22 cellular contexts compared by ENCODE assay signal in the genomic region with DNA sequence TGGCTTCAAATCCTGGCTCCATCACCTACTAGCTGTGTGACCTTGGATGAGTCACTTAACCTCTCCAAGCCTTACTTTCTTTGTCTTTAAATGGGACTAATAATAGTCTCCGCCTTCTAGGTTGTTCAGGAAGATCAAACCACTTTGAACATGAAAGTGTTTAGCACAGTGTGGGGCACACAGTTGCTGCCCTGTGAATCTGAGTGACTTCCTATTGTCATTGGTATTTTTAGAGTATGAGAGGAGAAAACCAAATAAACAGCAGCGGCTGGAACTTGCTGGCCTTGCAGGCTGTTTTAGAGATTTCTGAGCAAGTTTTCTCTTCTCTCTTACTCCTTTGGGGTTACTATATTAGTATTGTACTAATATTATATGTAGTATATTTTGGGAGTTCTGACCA. TPM values are rescaled to one million over a fixed set of nuclear protein-coding genes. Genes with fewer than 3 reads are reported as not detected.
DNase-seq lines count a peak whose midpoint lies in the region; ATAC-seq, FAIRE-seq and TF ChIP-seq lines count a peak whose summit lies in the region.
"Had no signal": no experiment of that assay in that cellular context is flagged by ENCODE, and none has a peak within 500 bp of the region (broad histone marks: within the 10 kb centered on the region; RNA-seq: fewer than 3 reads in every experiment).

No MANE protein-coding gene starts in this region.

- no peak overlapping the region for H4K5ac ChIP-seq in H1 (ENCODE audit: insufficient read length, low read depth, low read length)

- H3K4me1 ChIP-seq in BLaER1 treated with 17β-estradiol and CSF1 and Interleukin-3, amounts not matched to agents 10 nM and 100 nM, result peaks cover 0 to 29% (median 14%) of the 10 kb centered on the region in 10 experiments; a peak in 15 of 20 replicates
- H3K4me1 ChIP-seq in RWPE2 (ENCODE audit: insufficient read depth, poor library complexity, severe bottlenecking) (no peaks in the 10 kb centered on the region), H1 (replicated peaks in 1 of 4; ENCODE audit: control insufficient read depth in 3 of 4, insufficient read depth in 4 of 4, low read length in 3 of 4) (peaks cover 2 to 8% (median 7%) of the 10 kb centered on the region in 4 experiments)

- H3K4me3 ChIP-seq in BLaER1 treated with 17β-estradiol and CSF1 and Interleukin-3, amounts not matched to agents 10 nM and 100 nM, result no peak overlapping the region
- H3K4me3 ChIP-seq in RWPE2 (ENCODE audit: severe bottlenecking) (no peak overlapping the region), H1 (ENCODE audit: extremely low read depth in 1 of 4, insufficient read depth in 2 of 4, low read depth in 3 of 4, low read length in 4 of 4) (no peak overlapping the region)
- H3K4me3 ChIP-seq: GM23338, HAP-1 had no signal

- H3K79me2 ChIP-seq in H1 (ENCODE audit: control insufficient read depth in 1 of 2, insufficient read depth in 2 of 2, low read length in 2 of 2), result peaks cover 0 to 30% of the 10 kb centered on the region in 2 experiments; a peak in 2 of 4 replicates

- no peak overlapping the region for H2BK5ac ChIP-seq in H1 (ENCODE audit: low read depth, low read length)

- TF ChIP-seq RAD21 in H1 (IDR thresholded peaks at IDR 0.05 in 1 of 2, conservative IDR thresholded peaks at IDR 0.05 in 1 of 2; ENCODE audit: low read depth in 2 of 2, low read length in 2 of 2), result no peak

- H3K4me3 Mint-ChIP-seq in T-helper 17 cell, result no peak overlapping the region
- H3K4me3 Mint-ChIP-seq: CD14-positive monocyte; CD4-positive, alpha-beta T cell; GM23338 had no signal

- peaks cover 0 to 4% (median 0%) of the 10 kb centered on the region in 11 experiments; a peak in 1 of 22 replicates for H3K9me3 ChIP-seq in BLaER1 treated with 17β-estradiol and CSF1 and Interleukin-3, amounts not matched to agents 10 nM and 100 nM (replicated peaks in 1 of 11)
- H3K9me3 ChIP-seq in RWPE2 (ENCODE audit: severe bottlenecking) (no peaks in the 10 kb centered on the region), H1 (ENCODE audit: insufficient read depth in 2 of 2, low read depth in 1 of 2, low read length in 1 of 2) (no peaks in the 10 kb centered on the region), T-helper 17 cell (ENCODE audit: control insufficient read depth, low read length, poor library complexity, severe bottlenecking) (no peaks in the 10 kb centered on the region)
- H3K9me3 ChIP-seq: HAP-1 had no signal

- no peak overlapping the region for H2AFZ ChIP-seq in H1 (ENCODE audit: low read length)
- H2AFZ ChIP-seq: GM23338 had no signal

- WGBS in H1 (ENCODE audit: extremely low coverage in 1 of 2, insufficient coverage in 1 of 2, insufficient read length in 1 of 2, insufficient replicate concordance in 2 of 2, low coverage in 1 of 2, low lambda C conversion rate in 2 of 2, missing lambda C conversion rate in 1 of 2), 2 experiments, result 74% methylated on average over 2 of the region's 2 CpGs; no CpG with 5 or more reads in 1 of the 2 experiments

- no peak overlapping the region for H2AK5ac ChIP-seq in H1 (ENCODE audit: low read depth, low read length)

- peaks cover 4% of the 10 kb centered on the region; the same call in 1 of the 2 replicates for H3K23me2 ChIP-seq in H1 (ENCODE audit: low read depth, low read length)

- peaks cover 0 to 11% (median 3%) of the 10 kb centered on the region in 11 experiments; a peak in 6 of 22 replicates for H4K20me1 ChIP-seq in BLaER1 treated with 17β-estradiol and CSF1 and Interleukin-3, amounts not matched to agents 10 nM and 100 nM
- peaks cover 0 to 8% of the 10 kb centered on the region in 2 experiments for H4K20me1 ChIP-seq in H1 (replicated peaks in 1 of 2; ENCODE audit: control insufficient read depth in 1 of 2, insufficient read depth in 2 of 2, low read length in 2 of 2)

- no peak overlapping the region for H3K4ac ChIP-seq in H1 (replicated peaks; ENCODE audit: insufficient read length, low read depth, low read length)

- no peak overlapping the region for H3K27ac ChIP-seq in BLaER1 treated with 17β-estradiol and CSF1 and Interleukin-3, amounts not matched to agents 10 nM and 100 nM
- H3K27ac ChIP-seq in RWPE2 (ENCODE audit: poor library complexity, severe bottlenecking), result no peak overlapping the region
- H3K27ac ChIP-seq in H1 (ENCODE audit: low read depth, low read length), result no peak overlapping the region

- peaks cover 4% of the 10 kb centered on the region for H3K79me1 ChIP-seq in H1 (ENCODE audit: low read depth, low read length)

- no peak overlapping the region for H2BK15ac ChIP-seq in H1 (ENCODE audit: low read length)

- H3K36me3 ChIP-seq in BLaER1 treated with 17β-estradiol and CSF1 and Interleukin-3, amounts not matched to agents 10 nM and 100 nM, result no peaks in the 10 kb centered on the region
- H3K36me3 ChIP-seq in RWPE2 (ENCODE audit: low read depth), result peaks cover 12% of the 10 kb centered on the region
- H3K36me3 ChIP-seq in H1 (ENCODE audit: control insufficient read depth in 2 of 4, insufficient read depth in 4 of 4, low read length in 3 of 4), result no peaks in the 10 kb centered on the region
- H3K36me3 ChIP-seq: HAP-1 had no signal

- H2BK12ac ChIP-seq in H1 (ENCODE audit: low read depth, low read length), result no peak overlapping the region

- peaks cover 36% of the 10 kb centered on the region for H3K27me3 Mint-ChIP-seq in T-helper 17 cell

- H3K36me3 Mint-ChIP-seq in T-helper 17 cell (ENCODE audit: low read depth), result peaks cover 2% of the 10 kb centered on the region
- H3K36me3 Mint-ChIP-seq: CD14-positive monocyte had no signal

- H3K23ac ChIP-seq in H1 (ENCODE audit: insufficient read length), result no peak overlapping the region

- no peak for TF ChIP-seq EP300 in H1 (IDR thresholded peaks at IDR 0.05; ENCODE audit: borderline replicate concordance in 1 of 2, low read depth in 2 of 2, low read length in 2 of 2)

- no peak overlapping the region for H2BK20ac ChIP-seq in H1 (ENCODE audit: low read length)

- ATAC-seq in RWPE2 (ENCODE audit: low read depth), result no peak
- no peak for ATAC-seq in T-helper 17 cell
- ATAC-seq: GM23338 had no signal

- H4K91ac ChIP-seq in H1 (replicated peaks; ENCODE audit: insufficient read length, low read length), result no peak overlapping the region

- no peak for TF ChIP-seq CTCF in RWPE2 (IDR thresholded peaks at IDR 0.05; ENCODE audit: poor library complexity, severe bottlenecking)
- TF ChIP-seq CTCF in H1 (IDR thresholded peaks at IDR 0.05; ENCODE audit: control extremely low read depth in 1 of 3, insufficient read depth in 1 of 3, low read depth in 1 of 3, low read length in 3 of 3), result no peak

- no peak overlapping the region for H3K27ac Mint-ChIP-seq in T-helper 17 cell
- H3K27ac Mint-ChIP-seq: CD14-positive monocyte; CD4-positive, alpha-beta T cell; GM23338 had no signal

- H3K56ac ChIP-seq in H1 (replicated peaks; ENCODE audit: insufficient read length, low read depth, low read length), result no peak overlapping the region

- no peak overlapping the region for H3K18ac ChIP-seq in H1 (ENCODE audit: extremely low read depth, low read length)

- CTCF ChIA-PET in H1 (lab: Charles Lee; ENCODE audit: partially characterized antibody), result interaction anchor here (0.7 to 1.5 kb wide), 3 partner anchors 8 to 15 kb away, joined by 3 to 6 read pairs (median 3); no protein-coding TSS in a partner anchor

- H3K4me1 Mint-ChIP-seq in T-helper 17 cell, result peaks cover 8% of the 10 kb centered on the region

- H2BK120ac ChIP-seq in H1 (replicated peaks; ENCODE audit: low read depth, low read length), result no peak overlapping the region

- POLR2A ChIA-PET in H1 (lab: Charles Lee; ENCODE audit: partially characterized antibody), result no interaction called here

- DNase-seq in NCI-H69 (lab: John Stamatoyannopoulos, UW) (peak; percentile 21), RWPE2 (ENCODE audit: low spot score) (peak; percentile 1), H1 (ENCODE audit: low read depth in 1 of 2, low spot score in 2 of 2) (no peak), occipital lobe (lab: John Stamatoyannopoulos, UW) (no peak), NCI-H1092 (lab: John Stamatoyannopoulos, UW) (no peak), T-helper 17 cell (no peak), activated gamma-delta T cell treated with Interleukin-2 at 50 U/mL for 16 hours (no peak)
- DNase-seq: Calu3; CD4-positive, alpha-beta T cell; COR-L47; DMS53; DMS79 treated with DMSO at 0.1 percent for 48 hours; GF-D8 had no signal

- H4K8ac ChIP-seq in H1 (ENCODE audit: extremely low read depth, insufficient read depth, low read length), result no peak overlapping the region

- H3K27me3 ChIP-seq in BLaER1 treated with 17β-estradiol and CSF1 and Interleukin-3, amounts not matched to agents 10 nM and 100 nM, result peaks cover 28 to 35% (median 34%) of the 10 kb centered on the region in 11 experiments
- H3K27me3 ChIP-seq in RWPE2 (ENCODE audit: insufficient read depth, poor library complexity, severe bottlenecking) (no peaks in the 10 kb centered on the region), H1 (replicated peaks in 1 of 4; ENCODE audit: control insufficient read depth in 3 of 4, extremely low read depth in 1 of 4, insufficient read depth in 3 of 4, low read length in 3 of 4) (peaks cover 0 to 15% (median 9%) of the 10 kb centered on the region in 4 experiments; a peak in 5 of 7 replicates)

- no peak overlapping the region for H3K9ac ChIP-seq in BLaER1 treated with 17β-estradiol and CSF1 and Interleukin-3, amounts not matched to agents 10 nM and 100 nM
- no peak overlapping the region for H3K9ac ChIP-seq in H1 (replicated peaks in 1 of 4; ENCODE audit: extremely low read depth in 1 of 4, low read depth in 3 of 4, low read length in 3 of 4)

- no peak overlapping the region for H3K14ac ChIP-seq in H1 (ENCODE audit: insufficient read length)

- no peak for TF ChIP-seq POLR2A in H1 (IDR thresholded peaks at IDR 0.05; ENCODE audit: control extremely low read depth in 1 of 2, low read depth in 2 of 2, low read length in 2 of 2)

- FAIRE-seq in H1 (lab: Jason Lieb, UNC), result no peak
- FAIRE-seq: GM12891, GM18507, H54 had no signal

- peak overlapping the region in 7 of 11 experiments; percentile 22 to 46 (median 40); a peak in 9 of 22 replicates for H3K4me2 ChIP-seq in BLaER1 treated with 17β-estradiol and CSF1 and Interleukin-3, amounts not matched to agents 10 nM and 100 nM
- H3K4me2 ChIP-seq in H1 (ENCODE audit: insufficient read depth in 1 of 2, low read depth in 2 of 2, low read length in 2 of 2), result no peak overlapping the region
- H3K4me2 ChIP-seq: GM23338 had no signal

TF ChIP-seq in H1, 55 proteins besides CTCF, POLR2A, EP300 and RAD21 (continues in another document):
- no peak for TF ChIP-seq ASH2L (IDR thresholded peaks at IDR 0.05; ENCODE audit: low read length)
- no peak for TF ChIP-seq TEAD4 (IDR thresholded peaks at IDR 0.05; ENCODE audit: low read depth, low read length)

RNA-seq across cellular contexts. Expression of a gene that starts 7.1 kb away (rescaled TPM):
- 4.8 and 6.5 TPM in 2 replicates for total RNA-seq in H1 (2021; fragmentation: NEBNext Ultra II Directional; extraction: Animal tissue kit (Norgen Biotek cat#: 25700))
- polyA plus RNA-seq in H1 (2011; rRNA removed), result 1.8 and 2.7 TPM in 2 replicates
- 2.0 TPM for polyA plus RNA-seq in H1 (2011; cell fraction: cytosol; rRNA removed)
- polyA plus RNA-seq in H1 (2011; cell fraction: nucleus; rRNA removed), result 4.0 TPM
- 3.9 to 4.3 TPM (median 4.1 TPM) in 4 replicates for polyA plus RNA-seq in H1 (2012, experiment 1 of 2)
- 1.4 TPM for polyA plus RNA-seq in H1 (2012, experiment 2 of 2)
- polyA plus RNA-seq in H1 (2013, experiment 1 of 2), result 2.7 TPM
- 2.2 TPM for polyA plus RNA-seq in H1 (2013, experiment 2 of 2)
- polyA minus RNA-seq in H1 (2011; rRNA and poly(A)+ RNA removed), result 2.3 and 2.6 TPM in 2 replicates
- 2.6 TPM for polyA minus RNA-seq in H1 (2011; cell fraction: cytosol; rRNA and poly(A)+ RNA removed)
- 5.4 TPM for polyA minus RNA-seq in H1 (2011; cell fraction: nucleus; rRNA and poly(A)+ RNA removed)
- total RNA-seq in occipital lobe, result 26.4 TPM
- total RNA-seq in T-helper 17 cell, result not detected
- total RNA-seq: A172, Calu3 had no signal
- polyA plus RNA-seq: BJ, CD14-positive monocyte had no signal

Comparison
In these comparisons a context has a peak if more than half of its experiments do, and no peak if none do; other contexts are left out.
1. H3K4me2 ChIP-seq: peak in BLaER1 treated with 17β-estradiol and CSF1 and Interleukin-3, amounts not matched to agents 10 nM and 100 nM (7 of 11); none in H1 (0 of 2).
2. DNase-seq: peak in NCI-H69 (single experiment) and RWPE2 (single experiment); none in H1 (0 of 2), occipital lobe (single experiment), NCI-H1092 (single experiment), T-helper 17 cell (0 of 3) and activated gamma-delta T cell treated with Interleukin-2 at 50 U/mL for 16 hours (single experiment).